1 cellular context compared by ENCODE assay signal in the genomic region with DNA sequence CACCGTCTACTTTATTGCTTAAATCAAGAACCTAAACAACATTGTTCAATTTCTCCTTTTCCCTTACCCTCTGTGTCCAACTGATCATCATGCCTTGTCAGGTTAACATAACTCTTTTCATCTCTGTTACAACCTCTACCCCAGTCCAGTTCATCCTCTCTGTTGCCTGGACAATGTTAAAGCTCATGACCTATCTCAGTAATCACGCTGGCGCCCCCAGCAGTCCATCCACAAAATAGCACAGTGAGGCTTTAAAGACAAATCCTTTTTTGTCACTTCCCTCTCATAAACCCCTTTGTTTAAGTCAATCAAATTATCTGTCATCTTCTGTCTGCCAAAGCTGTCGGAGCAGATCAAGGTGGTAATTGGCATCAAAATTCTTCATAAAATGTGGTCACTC.
TF ChIP-seq lines count a peak whose summit lies in the region.

No MANE protein-coding gene starts in this region.

TF ChIP-seq in SK-N-SH, 30 proteins besides CTCF, POLR2A, EP300 and RAD21 (continued from another document):
- TF ChIP-seq, protein P1, sequence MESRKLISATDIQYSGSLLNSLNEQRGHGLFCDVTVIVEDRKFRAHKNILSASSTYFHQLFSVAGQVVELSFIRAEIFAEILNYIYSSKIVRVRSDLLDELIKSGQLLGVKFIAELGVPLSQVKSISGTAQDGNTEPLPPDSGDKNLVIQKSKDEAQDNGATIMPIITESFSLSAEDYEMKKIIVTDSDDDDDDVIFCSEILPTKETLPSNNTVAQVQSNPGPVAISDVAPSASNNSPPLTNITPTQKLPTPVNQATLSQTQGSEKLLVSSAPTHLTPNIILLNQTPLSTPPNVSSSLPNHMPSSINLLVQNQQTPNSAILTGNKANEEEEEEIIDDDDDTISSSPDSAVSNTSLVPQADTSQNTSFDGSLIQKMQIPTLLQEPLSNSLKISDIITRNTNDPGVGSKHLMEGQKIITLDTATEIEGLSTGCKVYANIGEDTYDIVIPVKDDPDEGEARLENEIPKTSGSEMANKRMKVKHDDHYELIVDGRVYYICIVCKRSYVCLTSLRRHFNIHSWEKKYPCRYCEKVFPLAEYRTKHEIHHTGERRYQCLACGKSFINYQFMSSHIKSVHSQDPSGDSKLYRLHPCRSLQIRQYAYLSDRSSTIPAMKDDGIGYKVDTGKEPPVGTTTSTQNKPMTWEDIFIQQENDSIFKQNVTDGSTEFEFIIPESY (IDR thresholded peaks at IDR 0.05; ENCODE audit: borderline replicate concordance, low read depth): no peak
- TF ChIP-seq SIN3A (IDR thresholded peaks at IDR 0.05; ENCODE audit: borderline replicate concordance, low read depth, low read length) (no peak), JUND (IDR thresholded peaks at IDR 0.05) (no peak), RCOR1 (IDR thresholded peaks at IDR 0.05; ENCODE audit: low read length) (no peak)
